In genomic region chr2:12107849-12108420, GRCh38 we compare ENCODE assay signal across 1 cellular context.
TF ChIP-seq lines count a peak whose summit lies in the region.

No MANE protein-coding gene starts in this region.

TF ChIP-seq in IMR-90, 13 proteins besides CTCF, POLR2A, EP300 and RAD21 (continued from another document):
- TF ChIP-seq NFE2L2 (IDR thresholded peaks at IDR 0.05; ENCODE audit: low read depth, low read length) (no peak), BHLHE40 (IDR thresholded peaks at IDR 0.05; ENCODE audit: low read depth, low read length) (no peak), SMC3 (IDR thresholded peaks at IDR 0.05; ENCODE audit: low read depth, low read length) (no peak), RCOR1 (IDR thresholded peaks at IDR 0.05; ENCODE audit: insufficient replicate concordance, low read length) (no peak), CHD1 (IDR thresholded peaks at IDR 0.05; ENCODE audit: low read depth, low read length) (no peak), MXI1 (IDR thresholded peaks at IDR 0.05; ENCODE audit: borderline replicate concordance, low read depth, low read length) (no peak)
TF ChIP-seq in IMR-90: peak in this region for 0.
